10 cellular contexts compared by ENCODE assay signal in genomic region chr13:106100261-106100919, GRCh38.
A peak's percentile ranks its signal among the peaks of the same experiment; 100 is the strongest.
DNase-seq lines count a peak whose midpoint lies in the region; ATAC-seq, FAIRE-seq and TF ChIP-seq lines count a peak whose summit lies in the region.
"Had no signal": no experiment of that assay in that cellular context is flagged by ENCODE, and none has a peak within 500 bp of the region (broad histone marks: within the 10 kb centered on the region; RNA-seq: fewer than 3 reads in every experiment).

No MANE protein-coding gene starts in this region.

- no peaks in the 10 kb centered on the region for H3K79me2 ChIP-seq in GM12878 (ENCODE audit: control insufficient read depth, insufficient read depth, low read length)

- TF ChIP-seq EP300 in GM12878 (IDR thresholded peaks at IDR 0.05; ENCODE audit: borderline replicate concordance in 1 of 2, control insufficient read depth in 1 of 2, low read depth in 2 of 2, low read length in 2 of 2), result peak in 1 of 2 experiments; percentile 34; a peak in 1 of 4 replicates
- no peak for TF ChIP-seq EP300 in ovary (IDR thresholded peaks at IDR 0.05)

- BruUV-seq in GM12878 (replicated peaks; lab: Mats Ljungman, UMichigan), result no TSS peak

- H3K36me3 ChIP-seq in GM12878 (ENCODE audit: control insufficient read depth in 2 of 2, insufficient read depth in 2 of 2, low read length in 1 of 2) (no peaks in the 10 kb centered on the region), mucosa of rectum (ENCODE audit: control insufficient read depth in 2 of 2, insufficient read depth in 2 of 2, low read length in 2 of 2) (no peaks in the 10 kb centered on the region), prostate gland (no peaks in the 10 kb centered on the region), ovary (no peaks in the 10 kb centered on the region)

- no peak overlapping the region for H2AFZ ChIP-seq in GM12878 (ENCODE audit: control insufficient read depth, low read depth, low read length)

- in situ Hi-C loops in GM12878 (cut with MboI), result no loop called here

- H3K4me1 ChIP-seq in GM12878 (ENCODE audit: control insufficient read depth, insufficient read depth, low read length) (no peaks in the 10 kb centered on the region), mucosa of rectum (ENCODE audit: control insufficient read depth in 2 of 2, insufficient read depth in 2 of 2, low read length in 2 of 2) (peaks cover 27 to 74% of the 10 kb centered on the region in 2 donors), prostate gland (replicated peaks) (no peaks in the 10 kb centered on the region), ovary (ENCODE audit: insufficient read depth) (no peaks in the 10 kb centered on the region)

- CTCF ChIA-PET in GM12878 (lab: Yijun Ruan, JAX), result interaction anchor here (0.8 to 1.1 kb wide), 2 partner anchors 23 to 385 kb away, joined by 3 read pairs; no protein-coding TSS in a partner anchor

- no peak for TF ChIP-seq RAD21 in GM12878 (IDR thresholded peaks at IDR 0.05; ENCODE audit: insufficient read depth, low read depth, low read length)

- TF ChIP-seq CTCF in GM12865 (IDR thresholded peaks at IDR 0.05; ENCODE audit: insufficient read depth, low read depth, low read length, missing control alignments) (no peak), GM12878 (IDR thresholded peaks at IDR 0.05 in 2 of 3, conservative IDR thresholded peaks at IDR 0.05 in 1 of 3; ENCODE audit: control insufficient read depth in 2 of 3, extremely low read depth in 1 of 3, insufficient read depth in 1 of 3, low read depth in 3 of 3, low read length in 3 of 3) (no peak), prostate gland (IDR thresholded peaks at IDR 0.05) (no peak), ovary (IDR thresholded peaks at IDR 0.05) (no peak)

- SMC1A ChIA-PET in GM12878 (lab: Charles Lee; ENCODE audit: uncharacterized antibody, unreplicated experiment), result interaction anchor here (1.5 to 1.8 kb wide), 2 partner anchors 16 to 22 kb away, joined by 4 to 5 read pairs; no protein-coding TSS in a partner anchor

- RAD21 ChIA-PET in GM12878 (lab: Charles Lee; ENCODE audit: unreplicated experiment), result interaction anchor here (0.8 to 1.9 kb wide), 3 partner anchors 9 to 19 kb away, joined by 3 to 6 read pairs (median 3); no protein-coding TSS in a partner anchor

- no peak overlapping the region for H3K4me2 ChIP-seq in GM12878 (ENCODE audit: control insufficient read depth, insufficient read depth)

- TF ChIP-seq POLR2A in GM12878 (IDR thresholded peaks at IDR 0.05; ENCODE audit: low read depth, low read length) (no peak), prostate gland (IDR thresholded peaks at IDR 0.05) (no peak), ovary (IDR thresholded peaks at IDR 0.05) (no peak)

- H3K27ac ChIP-seq in GM12878 (ENCODE audit: control insufficient read depth, insufficient read depth) (no peak overlapping the region), mucosa of rectum (ENCODE audit: low read depth in 2 of 2, low read length in 2 of 2) (peak overlapping the region; percentile 91 to 97), prostate gland (no peak overlapping the region), ovary (no peak overlapping the region)

- H3K4me3 ChIP-seq in GM12865 (ENCODE audit: low read depth, low read length), result no peak overlapping the region
- H3K4me3 ChIP-seq in GM12878, result no peak overlapping the region
- peak overlapping the region; percentile 13 to 28 for H3K4me3 ChIP-seq in mucosa of rectum (ENCODE audit: low read length in 2 of 2)
- no peak overlapping the region for H3K4me3 ChIP-seq in prostate gland
- no peak overlapping the region for H3K4me3 ChIP-seq in ovary

- FAIRE-seq in GM12878 (lab: Jason Lieb, UNC) (no peak), GM19239 (lab: Jason Lieb, UNC) (no peak)

- DNase-seq in GM12865 (ENCODE audit: low read depth), result peak; percentile 42
- DNase-seq in GM12878 (ENCODE audit: low read depth, low spot score), result no peak
- DNase-seq in GM19239 (ENCODE audit: insufficient read length, low spot score), result no peak
- no peak for DNase-seq in stimulated activated CD4-positive, alpha-beta T cell treated with anti-CD3 and anti-CD28 coated beads, Interleukin-4, amount 100 ng/mL, for 4 hours
- DNase-seq in prostate gland (ENCODE audit: low spot score), result no peak
- DNase-seq in ovary, result no peak
- DNase-seq: stimulated activated CD4-positive, alpha-beta T cell treated with anti-CD3 and anti-CD28 coated beads, Interleukin-4, amount 100 ng/mL, for 1 hour had no signal

- H4K20me1 ChIP-seq in GM12878 (ENCODE audit: control insufficient read depth, insufficient read depth), result no peaks in the 10 kb centered on the region

- ATAC-seq in HG03565 (IDR thresholded peaks at IDR 0.05; ENCODE audit: unreplicated experiment), result peak; percentile 60
- peak; percentile 90 for ATAC-seq in GM12878
- ATAC-seq: left lobe of liver had no signal

- POLR2A ChIA-PET in GM12878 (lab: Charles Lee), result interaction anchor here (0.6 to 1.0 kb wide), 3 partner anchors 14 to 415 kb away, joined by 3 to 4 read pairs (median 3); no protein-coding TSS in a partner anchor

- intact Hi-C loops in GM12878 (cut with micrococcal nuclease; ENCODE audit: unreplicated experiment) (loop anchor here (1.0 kb wide), 1 partner anchor 274 kb away; no protein-coding TSS in a partner anchor), prostate gland (cut with DNase I) (no loop called here), ovary (cut with DNase I) (no loop called here)

- H3K27me3 ChIP-seq in GM12878 (replicated peaks in 1 of 2; ENCODE audit: control insufficient read depth in 2 of 2, insufficient read depth in 2 of 2, low read length in 1 of 2) (no peaks in the 10 kb centered on the region), mucosa of rectum (ENCODE audit: control insufficient read depth in 2 of 2, insufficient read depth in 2 of 2, low read length in 2 of 2) (no peaks in the 10 kb centered on the region), prostate gland (replicated peaks; ENCODE audit: insufficient read depth) (no peaks in the 10 kb centered on the region), ovary (no peaks in the 10 kb centered on the region)

- H3K9ac ChIP-seq in GM12878 (ENCODE audit: control insufficient read depth, insufficient read depth, low read length) (no peak overlapping the region), mucosa of rectum (ENCODE audit: low read depth in 1 of 2, low read length in 2 of 2) (peak overlapping the region; percentile 64 to 65)

- no peaks in the 10 kb centered on the region for H3K9me3 ChIP-seq in GM12878 (replicated peaks; ENCODE audit: control insufficient read depth, insufficient read depth, low read length)
- H3K9me3 ChIP-seq in mucosa of rectum (ENCODE audit: control insufficient read depth in 2 of 2, low read length in 2 of 2), result no peaks in the 10 kb centered on the region
- no peaks in the 10 kb centered on the region for H3K9me3 ChIP-seq in prostate gland
- H3K9me3 ChIP-seq in ovary, result no peaks in the 10 kb centered on the region

- 36% methylated on average over 6 of the region's 7 CpGs for WGBS in GM12878 (ENCODE audit: insufficient coverage, insufficient replicate concordance, low lambda C conversion rate, missing lambda C conversion rate)
- WGBS in prostate gland, result 61% methylated on average over 7 of the region's 7 CpGs
- 67 to 70% (median 69%) methylated on average over 7 of the region's 7 CpGs for WGBS in ovary, 3 donors

TF ChIP-seq in GM12878, 131 proteins besides CTCF, POLR2A, EP300 and RAD21 (continues in another document):
- no peak for TF ChIP-seq ZBED1 (IDR thresholded peaks at IDR 0.05; ENCODE audit: borderline replicate concordance)
- no peak for TF ChIP-seq NR2C1 (IDR thresholded peaks at IDR 0.05)
- no peak for TF ChIP-seq CEBPZ (IDR thresholded peaks at IDR 0.05; ENCODE audit: low read depth, low read length)
- 0 out of 4 replicates have a peak, but pooled peaks of 1 of the 2 experiments have one; percentile 23 for TF ChIP-seq IKZF2 (IDR thresholded peaks at IDR 0.05)
- TF ChIP-seq SMAD5 (IDR thresholded peaks at IDR 0.05; ENCODE audit: low read depth), result no peak
- TF ChIP-seq, protein P1, sequence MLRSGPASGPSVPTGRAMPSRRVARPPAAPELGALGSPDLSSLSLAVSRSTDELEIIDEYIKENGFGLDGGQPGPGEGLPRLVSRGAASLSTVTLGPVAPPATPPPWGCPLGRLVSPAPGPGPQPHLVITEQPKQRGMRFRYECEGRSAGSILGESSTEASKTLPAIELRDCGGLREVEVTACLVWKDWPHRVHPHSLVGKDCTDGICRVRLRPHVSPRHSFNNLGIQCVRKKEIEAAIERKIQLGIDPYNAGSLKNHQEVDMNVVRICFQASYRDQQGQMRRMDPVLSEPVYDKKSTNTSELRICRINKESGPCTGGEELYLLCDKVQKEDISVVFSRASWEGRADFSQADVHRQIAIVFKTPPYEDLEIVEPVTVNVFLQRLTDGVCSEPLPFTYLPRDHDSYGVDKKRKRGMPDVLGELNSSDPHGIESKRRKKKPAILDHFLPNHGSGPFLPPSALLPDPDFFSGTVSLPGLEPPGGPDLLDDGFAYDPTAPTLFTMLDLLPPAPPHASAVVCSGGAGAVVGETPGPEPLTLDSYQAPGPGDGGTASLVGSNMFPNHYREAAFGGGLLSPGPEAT (IDR thresholded peaks at IDR 0.05; ENCODE audit: low read depth), result peak; percentile 44; the same call in 1 of the 2 replicates

Comparison
In these comparisons a context has a peak if more than half of its experiments do, and no peak if none do; other contexts are left out.
1. H3K4me3 ChIP-seq: peak in mucosa of rectum (2 of 2); none in GM12865 (single experiment), GM12878 (single experiment), prostate gland (0 of 2) and ovary (single experiment).
2. H3K27ac ChIP-seq: peak in mucosa of rectum (2 of 2); none in GM12878 (single experiment), prostate gland (0 of 2) and ovary (0 of 2).